In the genomic region with DNA sequence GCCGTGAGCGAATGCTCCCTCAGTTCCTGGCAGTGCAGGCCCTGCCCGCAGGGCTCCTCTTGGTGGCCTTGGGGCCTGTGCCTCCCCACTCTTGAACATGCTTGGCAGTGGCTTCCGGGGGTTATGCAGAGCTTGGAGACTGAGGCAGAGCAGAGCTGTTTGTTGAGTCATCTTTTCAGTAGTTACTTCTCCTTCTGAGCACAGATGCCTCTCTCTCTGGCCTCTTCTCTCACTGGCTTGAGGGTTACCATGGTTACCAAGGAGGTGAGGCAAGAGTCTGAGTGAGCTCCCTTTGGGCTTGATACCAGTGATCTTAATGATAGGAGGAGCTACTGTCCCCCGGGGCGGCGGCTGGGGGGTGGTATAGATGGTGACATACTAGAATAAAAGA, we compare ENCODE assay signal across 1 cellular context.
TF ChIP-seq lines count a peak whose summit lies in the region.

No MANE protein-coding gene starts in this region.

TF ChIP-seq in IMR-90, 13 proteins besides CTCF, POLR2A, EP300 and RAD21 (continued from another document):
- TF ChIP-seq, protein P1, sequence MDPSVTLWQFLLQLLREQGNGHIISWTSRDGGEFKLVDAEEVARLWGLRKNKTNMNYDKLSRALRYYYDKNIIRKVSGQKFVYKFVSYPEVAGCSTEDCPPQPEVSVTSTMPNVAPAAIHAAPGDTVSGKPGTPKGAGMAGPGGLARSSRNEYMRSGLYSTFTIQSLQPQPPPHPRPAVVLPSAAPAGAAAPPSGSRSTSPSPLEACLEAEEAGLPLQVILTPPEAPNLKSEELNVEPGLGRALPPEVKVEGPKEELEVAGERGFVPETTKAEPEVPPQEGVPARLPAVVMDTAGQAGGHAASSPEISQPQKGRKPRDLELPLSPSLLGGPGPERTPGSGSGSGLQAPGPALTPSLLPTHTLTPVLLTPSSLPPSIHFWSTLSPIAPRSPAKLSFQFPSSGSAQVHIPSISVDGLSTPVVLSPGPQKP (IDR thresholded peaks at IDR 0.05; ENCODE audit: borderline replicate concordance, low read depth, low read length): no peak
- TF ChIP-seq MAFK (IDR thresholded peaks at IDR 0.05; ENCODE audit: low read depth, low read length) (no peak), CEBPB (IDR thresholded peaks at IDR 0.05; ENCODE audit: low read depth, low read length) (peak; percentile 87)
